Comparison of ENCODE assay signal across 1 cellular context in the genomic region with DNA sequence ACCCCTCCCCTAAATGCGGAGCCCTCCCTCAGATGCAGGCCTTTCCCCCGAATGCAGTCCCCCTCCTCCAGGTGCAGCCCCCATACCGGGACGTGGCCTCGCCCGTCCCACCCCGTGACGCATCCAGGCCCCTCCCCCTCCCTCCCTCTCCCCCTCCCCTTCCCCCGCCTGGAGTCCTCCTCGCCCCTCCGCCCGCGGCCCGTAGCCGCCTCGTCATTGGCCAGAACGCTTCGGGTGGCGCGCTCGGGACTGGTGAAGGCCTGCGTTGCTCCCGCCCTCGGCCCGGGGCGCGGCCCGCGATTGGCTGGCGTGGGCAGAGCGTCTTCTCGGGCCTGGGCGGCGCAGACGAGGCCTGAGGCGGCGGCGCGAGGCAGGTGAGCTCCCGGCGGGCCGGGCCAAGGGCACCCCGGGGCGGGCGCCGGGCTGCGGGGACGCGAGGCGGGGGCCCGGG.
TF ChIP-seq lines count a peak whose summit lies in the region.

No MANE protein-coding gene starts in this region.

TF ChIP-seq in K562, 482 proteins besides CTCF, POLR2A, EP300 and RAD21 (continued from another document and continues in another):
- TF ChIP-seq, protein P1, sequence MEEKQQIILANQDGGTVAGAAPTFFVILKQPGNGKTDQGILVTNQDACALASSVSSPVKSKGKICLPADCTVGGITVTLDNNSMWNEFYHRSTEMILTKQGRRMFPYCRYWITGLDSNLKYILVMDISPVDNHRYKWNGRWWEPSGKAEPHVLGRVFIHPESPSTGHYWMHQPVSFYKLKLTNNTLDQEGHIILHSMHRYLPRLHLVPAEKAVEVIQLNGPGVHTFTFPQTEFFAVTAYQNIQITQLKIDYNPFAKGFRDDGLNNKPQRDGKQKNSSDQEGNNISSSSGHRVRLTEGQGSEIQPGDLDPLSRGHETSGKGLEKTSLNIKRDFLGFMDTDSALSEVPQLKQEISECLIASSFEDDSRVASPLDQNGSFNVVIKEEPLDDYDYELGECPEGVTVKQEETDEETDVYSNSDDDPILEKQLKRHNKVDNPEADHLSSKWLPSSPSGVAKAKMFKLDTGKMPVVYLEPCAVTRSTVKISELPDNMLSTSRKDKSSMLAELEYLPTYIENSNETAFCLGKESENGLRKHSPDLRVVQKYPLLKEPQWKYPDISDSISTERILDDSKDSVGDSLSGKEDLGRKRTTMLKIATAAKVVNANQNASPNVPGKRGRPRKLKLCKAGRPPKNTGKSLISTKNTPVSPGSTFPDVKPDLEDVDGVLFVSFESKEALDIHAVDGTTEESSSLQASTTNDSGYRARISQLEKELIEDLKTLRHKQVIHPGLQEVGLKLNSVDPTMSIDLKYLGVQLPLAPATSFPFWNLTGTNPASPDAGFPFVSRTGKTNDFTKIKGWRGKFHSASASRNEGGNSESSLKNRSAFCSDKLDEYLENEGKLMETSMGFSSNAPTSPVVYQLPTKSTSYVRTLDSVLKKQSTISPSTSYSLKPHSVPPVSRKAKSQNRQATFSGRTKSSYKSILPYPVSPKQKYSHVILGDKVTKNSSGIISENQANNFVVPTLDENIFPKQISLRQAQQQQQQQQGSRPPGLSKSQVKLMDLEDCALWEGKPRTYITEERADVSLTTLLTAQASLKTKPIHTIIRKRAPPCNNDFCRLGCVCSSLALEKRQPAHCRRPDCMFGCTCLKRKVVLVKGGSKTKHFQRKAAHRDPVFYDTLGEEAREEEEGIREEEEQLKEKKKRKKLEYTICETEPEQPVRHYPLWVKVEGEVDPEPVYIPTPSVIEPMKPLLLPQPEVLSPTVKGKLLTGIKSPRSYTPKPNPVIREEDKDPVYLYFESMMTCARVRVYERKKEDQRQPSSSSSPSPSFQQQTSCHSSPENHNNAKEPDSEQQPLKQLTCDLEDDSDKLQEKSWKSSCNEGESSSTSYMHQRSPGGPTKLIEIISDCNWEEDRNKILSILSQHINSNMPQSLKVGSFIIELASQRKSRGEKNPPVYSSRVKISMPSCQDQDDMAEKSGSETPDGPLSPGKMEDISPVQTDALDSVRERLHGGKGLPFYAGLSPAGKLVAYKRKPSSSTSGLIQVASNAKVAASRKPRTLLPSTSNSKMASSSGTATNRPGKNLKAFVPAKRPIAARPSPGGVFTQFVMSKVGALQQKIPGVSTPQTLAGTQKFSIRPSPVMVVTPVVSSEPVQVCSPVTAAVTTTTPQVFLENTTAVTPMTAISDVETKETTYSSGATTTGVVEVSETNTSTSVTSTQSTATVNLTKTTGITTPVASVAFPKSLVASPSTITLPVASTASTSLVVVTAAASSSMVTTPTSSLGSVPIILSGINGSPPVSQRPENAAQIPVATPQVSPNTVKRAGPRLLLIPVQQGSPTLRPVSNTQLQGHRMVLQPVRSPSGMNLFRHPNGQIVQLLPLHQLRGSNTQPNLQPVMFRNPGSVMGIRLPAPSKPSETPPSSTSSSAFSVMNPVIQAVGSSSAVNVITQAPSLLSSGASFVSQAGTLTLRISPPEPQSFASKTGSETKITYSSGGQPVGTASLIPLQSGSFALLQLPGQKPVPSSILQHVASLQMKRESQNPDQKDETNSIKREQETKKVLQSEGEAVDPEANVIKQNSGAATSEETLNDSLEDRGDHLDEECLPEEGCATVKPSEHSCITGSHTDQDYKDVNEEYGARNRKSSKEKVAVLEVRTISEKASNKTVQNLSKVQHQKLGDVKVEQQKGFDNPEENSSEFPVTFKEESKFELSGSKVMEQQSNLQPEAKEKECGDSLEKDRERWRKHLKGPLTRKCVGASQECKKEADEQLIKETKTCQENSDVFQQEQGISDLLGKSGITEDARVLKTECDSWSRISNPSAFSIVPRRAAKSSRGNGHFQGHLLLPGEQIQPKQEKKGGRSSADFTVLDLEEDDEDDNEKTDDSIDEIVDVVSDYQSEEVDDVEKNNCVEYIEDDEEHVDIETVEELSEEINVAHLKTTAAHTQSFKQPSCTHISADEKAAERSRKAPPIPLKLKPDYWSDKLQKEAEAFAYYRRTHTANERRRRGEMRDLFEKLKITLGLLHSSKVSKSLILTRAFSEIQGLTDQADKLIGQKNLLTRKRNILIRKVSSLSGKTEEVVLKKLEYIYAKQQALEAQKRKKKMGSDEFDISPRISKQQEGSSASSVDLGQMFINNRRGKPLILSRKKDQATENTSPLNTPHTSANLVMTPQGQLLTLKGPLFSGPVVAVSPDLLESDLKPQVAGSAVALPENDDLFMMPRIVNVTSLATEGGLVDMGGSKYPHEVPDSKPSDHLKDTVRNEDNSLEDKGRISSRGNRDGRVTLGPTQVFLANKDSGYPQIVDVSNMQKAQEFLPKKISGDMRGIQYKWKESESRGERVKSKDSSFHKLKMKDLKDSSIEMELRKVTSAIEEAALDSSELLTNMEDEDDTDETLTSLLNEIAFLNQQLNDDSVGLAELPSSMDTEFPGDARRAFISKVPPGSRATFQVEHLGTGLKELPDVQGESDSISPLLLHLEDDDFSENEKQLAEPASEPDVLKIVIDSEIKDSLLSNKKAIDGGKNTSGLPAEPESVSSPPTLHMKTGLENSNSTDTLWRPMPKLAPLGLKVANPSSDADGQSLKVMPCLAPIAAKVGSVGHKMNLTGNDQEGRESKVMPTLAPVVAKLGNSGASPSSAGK (IDR thresholded peaks at IDR 0.05): no peak
- TF ChIP-seq, protein P2, sequence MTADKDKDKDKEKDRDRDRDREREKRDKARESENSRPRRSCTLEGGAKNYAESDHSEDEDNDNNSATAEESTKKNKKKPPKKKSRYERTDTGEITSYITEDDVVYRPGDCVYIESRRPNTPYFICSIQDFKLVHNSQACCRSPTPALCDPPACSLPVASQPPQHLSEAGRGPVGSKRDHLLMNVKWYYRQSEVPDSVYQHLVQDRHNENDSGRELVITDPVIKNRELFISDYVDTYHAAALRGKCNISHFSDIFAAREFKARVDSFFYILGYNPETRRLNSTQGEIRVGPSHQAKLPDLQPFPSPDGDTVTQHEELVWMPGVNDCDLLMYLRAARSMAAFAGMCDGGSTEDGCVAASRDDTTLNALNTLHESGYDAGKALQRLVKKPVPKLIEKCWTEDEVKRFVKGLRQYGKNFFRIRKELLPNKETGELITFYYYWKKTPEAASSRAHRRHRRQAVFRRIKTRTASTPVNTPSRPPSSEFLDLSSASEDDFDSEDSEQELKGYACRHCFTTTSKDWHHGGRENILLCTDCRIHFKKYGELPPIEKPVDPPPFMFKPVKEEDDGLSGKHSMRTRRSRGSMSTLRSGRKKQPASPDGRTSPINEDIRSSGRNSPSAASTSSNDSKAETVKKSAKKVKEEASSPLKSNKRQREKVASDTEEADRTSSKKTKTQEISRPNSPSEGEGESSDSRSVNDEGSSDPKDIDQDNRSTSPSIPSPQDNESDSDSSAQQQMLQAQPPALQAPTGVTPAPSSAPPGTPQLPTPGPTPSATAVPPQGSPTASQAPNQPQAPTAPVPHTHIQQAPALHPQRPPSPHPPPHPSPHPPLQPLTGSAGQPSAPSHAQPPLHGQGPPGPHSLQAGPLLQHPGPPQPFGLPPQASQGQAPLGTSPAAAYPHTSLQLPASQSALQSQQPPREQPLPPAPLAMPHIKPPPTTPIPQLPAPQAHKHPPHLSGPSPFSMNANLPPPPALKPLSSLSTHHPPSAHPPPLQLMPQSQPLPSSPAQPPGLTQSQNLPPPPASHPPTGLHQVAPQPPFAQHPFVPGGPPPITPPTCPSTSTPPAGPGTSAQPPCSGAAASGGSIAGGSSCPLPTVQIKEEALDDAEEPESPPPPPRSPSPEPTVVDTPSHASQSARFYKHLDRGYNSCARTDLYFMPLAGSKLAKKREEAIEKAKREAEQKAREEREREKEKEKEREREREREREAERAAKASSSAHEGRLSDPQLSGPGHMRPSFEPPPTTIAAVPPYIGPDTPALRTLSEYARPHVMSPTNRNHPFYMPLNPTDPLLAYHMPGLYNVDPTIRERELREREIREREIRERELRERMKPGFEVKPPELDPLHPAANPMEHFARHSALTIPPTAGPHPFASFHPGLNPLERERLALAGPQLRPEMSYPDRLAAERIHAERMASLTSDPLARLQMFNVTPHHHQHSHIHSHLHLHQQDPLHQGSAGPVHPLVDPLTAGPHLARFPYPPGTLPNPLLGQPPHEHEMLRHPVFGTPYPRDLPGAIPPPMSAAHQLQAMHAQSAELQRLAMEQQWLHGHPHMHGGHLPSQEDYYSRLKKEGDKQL (CRISPR knock-in tag; IDR thresholded peaks at IDR 0.05; ENCODE audit: borderline replicate concordance): no peak
- TF ChIP-seq CBX1 (IDR thresholded peaks at IDR 0.05; ENCODE audit: low read depth) (no peak), POLR2G (IDR thresholded peaks at IDR 0.05; ENCODE audit: low read depth, low read length) (peak; percentile 82), SIN3B (IDR thresholded peaks at IDR 0.05; ENCODE audit: low read depth) (no peak), PML (IDR thresholded peaks at IDR 0.05; ENCODE audit: low read length) (no peak), NR2C1 (IDR thresholded peaks at IDR 0.05) (no peak), NR2C1 (tag; IDR thresholded peaks at IDR 0.05) (no peak), POLR2B (IDR thresholded peaks at IDR 0.05; ENCODE audit: low read depth, partially characterized antibody) (no peak), MTF1 (CRISPR knock-in tag; IDR thresholded peaks at IDR 0.05; ENCODE audit: borderline replicate concordance) (no peak), MECOM (CRISPR knock-in tag; IDR thresholded peaks at IDR 0.05) (no peak), MBD2 (IDR thresholded peaks at IDR 0.05; ENCODE audit: borderline replicate concordance, low read depth) (peak; percentile 89; the same call in 1 of the 2 replicates), ZKSCAN8 (CRISPR knock-in tag; IDR thresholded peaks at IDR 0.05) (no peak), EWSR1 (IDR thresholded peaks at IDR 0.05; ENCODE audit: borderline replicate concordance, low read depth, partially characterized antibody) (no peak), ZNF583 (CRISPR knock-in tag; IDR thresholded peaks at IDR 0.05) (no peak), HLTF (IDR thresholded peaks at IDR 0.05) (no peak), ZNF707 (CRISPR knock-in tag; conservative IDR thresholded peaks at IDR 0.05) (no peak), ZKSCAN3 (CRISPR knock-in tag; IDR thresholded peaks at IDR 0.05) (no peak), HMGN3 (IDR thresholded peaks at IDR 0.05; ENCODE audit: borderline replicate concordance, extremely low read depth, insufficient read length, low read depth, low read length) (peak; percentile 61), ELF4 (CRISPR knock-in tag; IDR thresholded peaks at IDR 0.05) (no peak), BCOR (IDR thresholded peaks at IDR 0.05) (no peak), SMAD3 (CRISPR knock-in tag; conservative IDR thresholded peaks at IDR 0.05) (no peak), HEY1 (CRISPR knock-in tag; IDR thresholded peaks at IDR 0.05; ENCODE audit: borderline replicate concordance) (no peak), CCNT2 (IDR thresholded peaks at IDR 0.05; ENCODE audit: borderline replicate concordance, extremely low read depth, insufficient read length, low read depth, low read length) (peak; percentile 55), ETV1 (tag; conservative IDR thresholded peaks at IDR 0.05; ENCODE audit: low read depth) (no peak), NR3C1 (CRISPR knock-in tag; IDR thresholded peaks at IDR 0.05) (no peak), RBFOX2 (IDR thresholded peaks at IDR 0.05; ENCODE audit: low read depth, low read length) (peak; percentile 48; the same call in 1 of the 2 replicates), TAF7 (tag; IDR thresholded peaks at IDR 0.05) (no peak), EZH2 (IDR thresholded peaks at IDR 0.05; ENCODE audit: borderline replicate concordance, low read depth, low read length) (no peak), ZFX (CRISPR knock-in tag; IDR thresholded peaks at IDR 0.05) (peak; percentile 69), ZNF282 (CRISPR knock-in tag; IDR thresholded peaks at IDR 0.05) (no peak), MEF2D (tag; conservative IDR thresholded peaks at IDR 0.05; ENCODE audit: low read depth) (no peak)
- TF ChIP-seq, protein P3, sequence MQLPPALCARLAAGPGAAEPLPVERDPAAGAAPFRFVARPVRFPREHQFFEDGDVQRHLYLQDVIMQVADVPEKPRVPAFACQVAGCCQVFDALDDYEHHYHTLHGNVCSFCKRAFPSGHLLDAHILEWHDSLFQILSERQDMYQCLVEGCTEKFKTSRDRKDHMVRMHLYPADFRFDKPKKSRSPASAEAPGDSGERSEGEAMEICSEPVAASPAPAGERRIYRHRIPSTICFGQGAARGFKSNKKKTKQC (CRISPR knock-in tag; IDR thresholded peaks at IDR 0.05): no peak
- TF ChIP-seq, protein P4, sequence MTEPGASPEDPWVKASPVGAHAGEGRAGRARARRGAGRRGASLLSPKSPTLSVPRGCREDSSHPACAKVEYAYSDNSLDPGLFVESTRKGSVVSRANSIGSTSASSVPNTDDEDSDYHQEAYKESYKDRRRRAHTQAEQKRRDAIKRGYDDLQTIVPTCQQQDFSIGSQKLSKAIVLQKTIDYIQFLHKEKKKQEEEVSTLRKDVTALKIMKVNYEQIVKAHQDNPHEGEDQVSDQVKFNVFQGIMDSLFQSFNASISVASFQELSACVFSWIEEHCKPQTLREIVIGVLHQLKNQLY (CRISPR knock-in tag; conservative IDR thresholded peaks at IDR 0.05): no peak
- TF ChIP-seq, protein P5, sequence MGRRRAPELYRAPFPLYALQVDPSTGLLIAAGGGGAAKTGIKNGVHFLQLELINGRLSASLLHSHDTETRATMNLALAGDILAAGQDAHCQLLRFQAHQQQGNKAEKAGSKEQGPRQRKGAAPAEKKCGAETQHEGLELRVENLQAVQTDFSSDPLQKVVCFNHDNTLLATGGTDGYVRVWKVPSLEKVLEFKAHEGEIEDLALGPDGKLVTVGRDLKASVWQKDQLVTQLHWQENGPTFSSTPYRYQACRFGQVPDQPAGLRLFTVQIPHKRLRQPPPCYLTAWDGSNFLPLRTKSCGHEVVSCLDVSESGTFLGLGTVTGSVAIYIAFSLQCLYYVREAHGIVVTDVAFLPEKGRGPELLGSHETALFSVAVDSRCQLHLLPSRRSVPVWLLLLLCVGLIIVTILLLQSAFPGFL (CRISPR knock-in tag; IDR thresholded peaks at IDR 0.05): no peak
- TF ChIP-seq, protein P6, sequence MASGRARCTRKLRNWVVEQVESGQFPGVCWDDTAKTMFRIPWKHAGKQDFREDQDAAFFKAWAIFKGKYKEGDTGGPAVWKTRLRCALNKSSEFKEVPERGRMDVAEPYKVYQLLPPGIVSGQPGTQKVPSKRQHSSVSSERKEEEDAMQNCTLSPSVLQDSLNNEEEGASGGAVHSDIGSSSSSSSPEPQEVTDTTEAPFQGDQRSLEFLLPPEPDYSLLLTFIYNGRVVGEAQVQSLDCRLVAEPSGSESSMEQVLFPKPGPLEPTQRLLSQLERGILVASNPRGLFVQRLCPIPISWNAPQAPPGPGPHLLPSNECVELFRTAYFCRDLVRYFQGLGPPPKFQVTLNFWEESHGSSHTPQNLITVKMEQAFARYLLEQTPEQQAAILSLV (tag; IDR thresholded peaks at IDR 0.05): no peak
